In genomic region chr1:182084487-182085316, GRCh38 we compare ENCODE assay signal across 9 cellular contexts. TPM values are rescaled to one million over a fixed set of nuclear protein-coding genes. Genes with fewer than 3 reads are reported as not detected.
DNase-seq lines count a peak whose midpoint lies in the region; ATAC-seq, FAIRE-seq and TF ChIP-seq lines count a peak whose summit lies in the region.
"Had no signal": no experiment of that assay in that cellular context is flagged by ENCODE, and none has a peak within 500 bp of the region (broad histone marks: within the 10 kb centered on the region; RNA-seq: fewer than 3 reads in every experiment).

No MANE protein-coding gene starts in this region.

- H3K27me3 Mint-ChIP-seq in T-cell: no peaks in the 10 kb centered on the region

- no peak overlapping the region for H3K4me3 ChIP-seq in adrenal gland

- DNase-seq in DMS79 treated with DMSO at 0.1 percent for 48 hours (lab: John Stamatoyannopoulos, UW): peak; percentile 49
- peak; percentile 66 for DNase-seq in H54 (ENCODE audit: insufficient read length, low spot score)
- DNase-seq in NCI-H1105 (lab: John Stamatoyannopoulos, UW): peak; percentile 49
- DNase-seq in T-cell: peak; percentile 38 to 82 (median 66)
- DNase-seq in adrenal gland: peak; percentile 78 to 96 (median 86)
- DNase-seq in left cardiac atrium: peak; percentile 84
- peak; percentile 86 for DNase-seq in putamen (ENCODE audit: low spot score)

- TF ChIP-seq POLR2A in H54 (IDR thresholded peaks at IDR 0.05; ENCODE audit: low read depth, low read length) (no peak), adrenal gland (IDR thresholded peaks at IDR 0.05) (no peak)

- H3K36me3 ChIP-seq in adrenal gland (replicated peaks in 1 of 2): no peaks in the 10 kb centered on the region

- intact Hi-C loops in adrenal gland (cut with DNase I) (loop anchor here (2.0 to 5.0 kb wide), 3 partner anchors 53 to 313 kb away; no protein-coding TSS in a partner anchor), left cardiac atrium (cut with DNase I) (loop anchor here (1.0 to 10.0 kb wide), 7 partner anchors 58 to 703 kb away; partner anchors contain the start of genes CACNA1E (in 1 of the 2) and NPL (in 1 of the 2))

- whole genome bisulfite sequencing in adrenal gland, 4 donors: 9 to 13% (median 10%) methylated on average over 8 of the region's 8 CpGs

- POLR2A ChIA-PET in T-cell (lab: Charles Lee): no interaction called here

- no peaks in the 10 kb centered on the region for H3K27me3 ChIP-seq in adrenal gland

- peak; percentile 69 to 96 (median 82) for TF ChIP-seq CTCF in adrenal gland (IDR thresholded peaks at IDR 0.05)

- peak overlapping the region; percentile 91 to 95 for H3K27ac Mint-ChIP-seq in T-cell

- ATAC-seq in T-cell (replicated peaks in 1 of 4) (peak; percentile 68 to 76 (median 74)), left cardiac atrium (peak; percentile 95), HG03139 (IDR thresholded peaks at IDR 0.05; ENCODE audit: unreplicated experiment) (no peak)

- peaks cover 0 to 6% of the 10 kb centered on the region in 2 donors for H3K4me1 ChIP-seq in adrenal gland (replicated peaks in 1 of 2)

- H3K4me1 Mint-ChIP-seq in T-cell: peaks cover 44 to 49% (median 49%) of the 10 kb centered on the region in 3 donors

- peak overlapping the region in 2 of 5 donors; percentile 25 to 37 for H3K27ac ChIP-seq in adrenal gland

- peak overlapping the region in 2 of 3 donors; percentile 37 to 39 for H3K4me3 Mint-ChIP-seq in T-cell

- no peak for FAIRE-seq in H54 (lab: Jason Lieb, UNC)

- no peaks in the 10 kb centered on the region for H3K9me3 ChIP-seq in adrenal gland (replicated peaks in 1 of 3)

- CTCF ChIA-PET in T-cell (lab: Charles Lee): interaction anchor here (0.7 to 3.2 kb wide), 13 partner anchors 9 to 510 kb away, joined by 3 to 32 read pairs (median 4); no protein-coding TSS in a partner anchor

- H3K36me3 Mint-ChIP-seq in T-cell: no peaks in the 10 kb centered on the region

- no peaks in the 10 kb centered on the region for H3K9me3 Mint-ChIP-seq in T-cell

RNA-seq across cellular contexts. Expression of gene ZNF648, which starts 23.2 kb away (rescaled TPM):
- total RNA-seq in T-cell: not detected
- total RNA-seq in adrenal gland: under 1 TPM in 1 of 8 donors, not detected in 7; 0.14 TPM
- polyA plus RNA-seq in adrenal gland: not detected
- not detected for total RNA-seq in left cardiac atrium
- total RNA-seq: mononuclear cell had no signal
